Comparison of ENCODE assay signal across 16 cellular contexts in the genomic region with DNA sequence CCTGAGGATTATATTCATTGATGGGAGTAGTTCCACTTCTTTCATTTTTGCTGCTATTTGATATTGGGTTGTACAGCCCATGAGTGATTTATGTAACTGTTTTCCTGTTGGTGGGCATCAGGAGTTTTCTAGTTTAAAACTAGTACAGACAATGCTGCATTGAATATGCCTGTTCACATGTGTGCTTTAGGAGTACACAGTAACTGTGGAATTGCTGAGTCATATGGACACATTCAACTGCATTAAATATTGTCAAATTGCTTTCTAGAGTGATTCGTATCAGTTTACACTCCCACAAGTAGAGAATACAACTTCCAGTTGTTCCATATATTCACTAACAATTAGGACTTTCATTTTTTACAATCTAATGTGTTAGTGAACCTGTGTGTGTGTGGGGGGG. TPM values are rescaled to one million over a fixed set of nuclear protein-coding genes. Genes with fewer than 3 reads are reported as not detected.
DNase-seq lines count a peak whose midpoint lies in the region; ATAC-seq and TF ChIP-seq lines count a peak whose summit lies in the region.
"Had no signal": no experiment of that assay in that cellular context is flagged by ENCODE, and none has a peak within 500 bp of the region (broad histone marks: within the 10 kb centered on the region; RNA-seq: fewer than 3 reads in every experiment).

No MANE protein-coding gene starts in this region.

- CTCF ChIA-PET in mammary epithelial cell (lab: Charles Lee; ENCODE audit: low non-redundant PET) (interaction anchor here (0.6 kb wide), 1 partner anchor 12 kb away, joined by 3 read pairs; no protein-coding TSS in a partner anchor), RWPE1 (lab: Yijun Ruan, JAX) (no interaction called here)
- CTCF ChIA-PET in activated naive CD4-positive, alpha-beta T cell treated with anti-CD3 and anti-CD28 coated beads for 36 hours (lab: Charles Lee): no interaction called here

- no peaks in the 10 kb centered on the region for H3K36me3 Mint-ChIP-seq in activated naive CD4-positive, alpha-beta T cell treated with anti-CD3 and anti-CD28 coated beads for 36 hours (ENCODE audit: low read depth)

- intact Hi-C loops in mammary epithelial cell (cut with micrococcal nuclease): loop anchor here (10.0 kb wide), 1 partner anchor 201 kb away; a partner anchor contains a TSS
- intact Hi-C loops in activated naive CD4-positive, alpha-beta T cell treated with anti-CD3 and anti-CD28 coated beads for 36 hours (cut with micrococcal nuclease): no loop called here

- WGBS in mammary epithelial cell (ENCODE audit: low coverage, missing lambda C conversion rate): 64% methylated on average over 1 of the region's 1 CpG

- no peaks in the 10 kb centered on the region for H3K79me2 ChIP-seq in mammary epithelial cell (ENCODE audit: insufficient read depth, low read length)

- no peaks in the 10 kb centered on the region for H3K4me1 Mint-ChIP-seq in activated naive CD4-positive, alpha-beta T cell treated with anti-CD3 and anti-CD28 coated beads for 36 hours (ENCODE audit: low read depth)

- no peaks in the 10 kb centered on the region for H4K20me1 ChIP-seq in mammary epithelial cell (ENCODE audit: insufficient read depth, low read length)

- H3K27me3 Mint-ChIP-seq in activated naive CD4-positive, alpha-beta T cell treated with anti-CD3 and anti-CD28 coated beads for 36 hours (ENCODE audit: low read depth): peaks cover 4% of the 10 kb centered on the region

- H3K9ac ChIP-seq in mammary epithelial cell (ENCODE audit: insufficient read depth, low read length): no peak overlapping the region

- H3K27ac Mint-ChIP-seq in activated naive CD4-positive, alpha-beta T cell treated with anti-CD3 and anti-CD28 coated beads for 36 hours: no peak overlapping the region

- dilution Hi-C loops in mammary epithelial cell (cut with HindIII; ENCODE audit: low sequenced_read_pairs): no loop called here

- H2AFZ ChIP-seq in mammary epithelial cell (ENCODE audit: low read depth, low read length): peak overlapping the region; percentile 15

- no peak overlapping the region for H3K4me3 ChIP-seq in mammary epithelial cell (replicated peaks in 1 of 3; ENCODE audit: insufficient read depth in 1 of 3, low read depth in 2 of 3, low read length in 3 of 3)
- H3K4me3 ChIP-seq: body of pancreas, pancreas had no signal

- H3K4me1 ChIP-seq in mammary epithelial cell (ENCODE audit: insufficient read depth, low read length): peaks cover 54% of the 10 kb centered on the region
- H3K4me1 ChIP-seq: body of pancreas, pancreas had no signal

- no peaks in the 10 kb centered on the region for H3K27me3 ChIP-seq in mammary epithelial cell (ENCODE audit: insufficient read depth, low read length)
- H3K27me3 ChIP-seq: body of pancreas, pancreas had no signal

- no peak overlapping the region for H3K4me2 ChIP-seq in mammary epithelial cell (ENCODE audit: insufficient read depth, low read depth, low read length)

- peak; percentile 21 for DNase-seq in Caki2 (ENCODE audit: low read depth)
- DNase-seq in LHCN-M2 (ENCODE audit: low read depth): peak; percentile 65
- peak; percentile 59 for DNase-seq in mammary epithelial cell
- peak; percentile 80 for DNase-seq in iris pigment epithelial cell (ENCODE audit: low read depth)
- DNase-seq in SKM-1 (lab: John Stamatoyannopoulos, UW; ENCODE audit: unreplicated experiment): no peak
- DNase-seq in RWPE1 (ENCODE audit: low spot score): no peak
- no peak for DNase-seq in activated naive CD4-positive, alpha-beta T cell treated with anti-CD3 and anti-CD28 coated beads for 36 hours
- DNase-seq: activated gamma-delta T cell; body of pancreas; effector CD8-positive, alpha-beta T cell; glutamatergic neuron; kidney; MV-4-11; pancreas; stimulated activated CD4-positive, alpha-beta T cell treated with anti-CD3 and anti-CD28 coated beads, Interleukin-12 subunit alpha, Interleukin-12 subunit beta, amount 100 ng/mL, for 4 hours had no signal

- H3K36me3 ChIP-seq in mammary epithelial cell (ENCODE audit: insufficient read depth, low read length): no peaks in the 10 kb centered on the region
- H3K36me3 ChIP-seq: pancreas had no signal

- no peak for ATAC-seq in HG02623 (IDR thresholded peaks at IDR 0.05; ENCODE audit: unreplicated experiment)
- ATAC-seq: body of pancreas, pancreas had no signal

- peaks cover 6% of the 10 kb centered on the region for H3K9me3 Mint-ChIP-seq in activated naive CD4-positive, alpha-beta T cell treated with anti-CD3 and anti-CD28 coated beads for 36 hours

- H3K4me3 Mint-ChIP-seq in activated naive CD4-positive, alpha-beta T cell treated with anti-CD3 and anti-CD28 coated beads for 36 hours: no peak overlapping the region

- in situ Hi-C loops in Caki2 (cut with HindIII; ENCODE audit: low pct_unique_long_range_greater_than_20kb, low sequenced_read_pairs) (no loop called here), mammary epithelial cell (cut with MboI; ENCODE audit: low sequenced_read_pairs in 2 of 2) (no loop called here)

- POLR2A ChIA-PET in RWPE1 (lab: Yijun Ruan, JAX; ENCODE audit: low non-redundant PET): no interaction called here

- H3K9me3 ChIP-seq in mammary epithelial cell (replicated peaks; ENCODE audit: insufficient read depth, low read length): peaks cover 7% of the 10 kb centered on the region
- H3K9me3 ChIP-seq: body of pancreas, pancreas had no signal

- BruUV-seq in mammary epithelial cell (replicated peaks; lab: Mats Ljungman, UMichigan): no TSS peak

- H3K27ac ChIP-seq in mammary epithelial cell (ENCODE audit: insufficient read depth, low read depth, low read length): peak overlapping the region; percentile 76
- no peak overlapping the region for H3K27ac ChIP-seq in RWPE1
- H3K27ac ChIP-seq: body of pancreas, pancreas had no signal

- no peak for TF ChIP-seq CTCF in mammary epithelial cell (conservative IDR thresholded peaks at IDR 0.05 in 1 of 2, IDR thresholded peaks at IDR 0.05 in 1 of 2; ENCODE audit: extremely low read depth in 1 of 2, insufficient read depth in 1 of 2, low read depth in 1 of 2, low read length in 2 of 2)
- no peak for TF ChIP-seq CTCF in RWPE1 (conservative IDR thresholded peaks at IDR 0.05; ENCODE audit: low read depth)

RNA-seq across cellular contexts. Expression of a gene that starts 59.8 kb away (rescaled TPM):
- total RNA-seq in Caki2 (2014; rRNA removed; shearing (Covaris generic); ENCODE audit: low replicate concordance): 9.0 and 9.8 TPM in 2 replicates
- total RNA-seq in LHCN-M2 (2014; rRNA removed) (10.4 and 13.0 TPM in 2 replicates), mammary epithelial cell (100 to 1,000 TPM in 1 of 2 donors, 10 to 100 TPM in 1; 87.7 to 111 TPM)
- polyA plus RNA-seq in LHCN-M2 (2012): 2.8 TPM
- 33.7 TPM for polyA plus RNA-seq in mammary epithelial cell
- 53.9 TPM for polyA minus RNA-seq in mammary epithelial cell
- total RNA-seq in activated naive CD4-positive, alpha-beta T cell treated with anti-CD3 and anti-CD28 coated beads for 36 hours: not detected

Comparison
In these comparisons a context has a peak if more than half of its experiments do, and no peak if none do; other contexts are left out.
1. DNase-seq: peak in Caki2 (single experiment), LHCN-M2 (single experiment), mammary epithelial cell (single experiment) and iris pigment epithelial cell (single experiment); none in SKM-1 (single experiment), RWPE1 (single experiment) and activated naive CD4-positive, alpha-beta T cell treated with anti-CD3 and anti-CD28 coated beads for 36 hours (single experiment).